Comparison of ENCODE assay signal across 21 cellular contexts in genomic region chr6:6816716-6817115, GRCh38.
A peak's percentile ranks its signal among the peaks of the same experiment; 100 is the strongest.
DNase-seq lines count a peak whose midpoint lies in the region; ATAC-seq and TF ChIP-seq lines count a peak whose summit lies in the region.
"Had no signal": no experiment of that assay in that cellular context is flagged by ENCODE, and none has a peak within 500 bp of the region (broad histone marks: within the 10 kb centered on the region; RNA-seq: fewer than 3 reads in every experiment).

No MANE protein-coding gene starts in this region.

- BruUV-seq in PC-3 (replicated peaks; lab: Mats Ljungman, UMichigan) = no TSS peak

- intact Hi-C loops in PC-3 (cut with micrococcal nuclease) = no loop called here

- TF ChIP-seq CTCF in GM12865 (IDR thresholded peaks at IDR 0.05; ENCODE audit: insufficient read depth, low read depth, low read length, missing control alignments) = no peak
- TF ChIP-seq CTCF in PC-3 (conservative IDR thresholded peaks at IDR 0.05; ENCODE audit: low read depth, low read length) = no peak

- H3K9me2 ChIP-seq in PC-3 (replicated peaks; ENCODE audit: low read length) = no peaks in the 10 kb centered on the region
- H3K9me2 ChIP-seq: SK-N-SH had no signal

- DNase-seq in GM12865 (ENCODE audit: low read depth) (peak; percentile 46), PC-3 (no peak), NCI-H1092 (lab: John Stamatoyannopoulos, UW) (no peak)
- no peak for DNase-seq in stimulated activated CD4-positive, alpha-beta T cell treated with anti-CD3 and anti-CD28 coated beads, Interleukin-12 subunit alpha, Interleukin-12 subunit beta, amount 100 ng/mL, for 4 hours
- no peak for DNase-seq in activated CD4-positive, CD25-positive, alpha-beta regulatory T cell treated with anti-CD3 and anti-CD28 coated beads, Interleukin-2, amount 50 U/mL, for 72 hours
- DNase-seq: AML-193; Calu3; CD8-positive, alpha-beta memory T cell; DMS153; Kasumi-1; NCI-H1417 treated with DMSO at 0.1 percent for 48 hours; NCI-H187; NCI-H2107; NCI-H510A; NCI-H748 treated with DMSO at 0.1 percent for 48 hours; SIG-M5; SK-N-SH had no signal

- no peaks in the 10 kb centered on the region for H3K9me3 ChIP-seq in PC-3 (ENCODE audit: low read length)
- H3K9me3 ChIP-seq: SK-N-SH had no signal

- POLR2A ChIA-PET in PC-3 (lab: Charles Lee; ENCODE audit: unreplicated experiment) = no interaction called here

- H2AFZ ChIP-seq in PC-3 (ENCODE audit: low read length) = no peak overlapping the region

- H4K20me1 ChIP-seq in PC-3 (ENCODE audit: low read length) = no peaks in the 10 kb centered on the region

- H3K4me3 ChIP-seq in GM12865 (ENCODE audit: low read depth, low read length) = no peak overlapping the region
- no peak overlapping the region for H3K4me3 ChIP-seq in PC-3 (ENCODE audit: low read length)

- H3K27ac ChIP-seq in PC-3 (ENCODE audit: low read length) = peak overlapping the region; percentile 30; the same call in 1 of the 2 replicates
- H3K27ac ChIP-seq: C4-2B had no signal

- peaks cover 30% of the 10 kb centered on the region for H3K4me1 ChIP-seq in PC-3 (ENCODE audit: insufficient read depth, low read length)

- CTCF ChIA-PET in PC-3 (lab: Charles Lee) = no interaction called here

- H3K27me3 ChIP-seq in PC-3 (ENCODE audit: low read length) = no peaks in the 10 kb centered on the region

- H3K9ac ChIP-seq in PC-3 (ENCODE audit: low read length) = no peak overlapping the region; the same call in 1 of the 2 replicates
- H3K9ac ChIP-seq: SK-N-SH had no signal

- no peak overlapping the region for H3K4me2 ChIP-seq in PC-3 (ENCODE audit: low read length)
- H3K4me2 ChIP-seq: SK-N-SH had no signal

- ATAC-seq in GM18868 (IDR thresholded peaks at IDR 0.05; ENCODE audit: unreplicated experiment) = peak; percentile 76
- ATAC-seq in HG02981 (IDR thresholded peaks at IDR 0.05; ENCODE audit: unreplicated experiment) = peak; percentile 65
- ATAC-seq in PC-3 = no peak
- ATAC-seq in HG03175 (IDR thresholded peaks at IDR 0.05; ENCODE audit: unreplicated experiment) = no peak

- H3K36me3 ChIP-seq in PC-3 (ENCODE audit: low read depth, low read length) = no peaks in the 10 kb centered on the region

- no peaks in the 10 kb centered on the region for H3K79me2 ChIP-seq in PC-3 (ENCODE audit: low read length)

- H3F3A ChIP-seq in PC-3 (ENCODE audit: low read length, unreplicated experiment) = peaks cover 10% of the 10 kb centered on the region

Comparison
In these comparisons a context has a peak if more than half of its experiments do, and no peak if none do; other contexts are left out.
1. ATAC-seq: peak in GM18868 (single experiment) and HG02981 (single experiment); none in PC-3 (single experiment) and HG03175 (single experiment).